8 cellular contexts compared by ENCODE assay signal in the genomic region with DNA sequence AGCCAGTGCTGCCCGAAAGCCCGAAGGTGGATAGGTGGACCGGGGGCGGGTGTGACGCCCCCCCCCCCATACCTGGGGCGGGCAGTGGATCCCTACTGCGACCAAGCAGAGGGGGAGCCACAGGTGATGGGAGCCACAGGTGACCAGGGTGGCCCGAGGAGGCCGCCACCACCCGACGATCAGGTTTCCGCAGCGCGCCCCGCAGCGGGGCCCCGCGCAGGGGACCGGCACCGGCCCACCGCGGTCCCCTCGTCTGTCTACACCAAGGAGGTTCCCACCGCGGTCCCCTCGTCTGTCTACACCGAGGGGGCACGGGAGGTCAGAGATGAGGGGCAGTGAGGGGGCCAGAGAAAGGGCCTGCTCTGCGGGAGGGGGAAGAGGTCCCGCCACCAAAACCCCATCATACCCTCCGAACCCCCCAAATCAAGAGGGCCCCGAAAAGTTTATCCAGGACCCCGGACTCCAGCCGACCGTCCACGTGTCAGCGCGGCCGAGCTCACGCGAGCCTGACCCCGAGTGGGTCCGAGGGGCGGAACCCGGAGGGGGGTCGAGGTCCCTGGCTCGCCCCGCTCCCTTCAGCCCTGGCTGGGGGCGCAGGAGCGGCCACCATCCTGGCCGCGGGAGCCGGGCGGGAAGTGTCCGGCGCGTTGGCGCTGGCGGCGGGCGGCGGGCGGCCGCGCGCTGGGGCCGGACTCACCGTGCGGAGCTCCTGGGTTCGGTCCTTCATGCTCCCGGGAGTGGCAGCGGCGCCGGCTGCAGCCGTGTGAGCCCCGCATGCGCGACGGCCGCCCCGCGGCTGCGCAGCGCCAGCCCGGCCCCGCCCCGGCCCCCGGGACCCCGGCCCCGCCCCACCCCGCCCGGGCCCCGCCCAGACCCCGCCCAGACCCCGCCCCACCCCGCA. TPM values are rescaled to one million over a fixed set of nuclear protein-coding genes. Genes with fewer than 3 reads are reported as not detected.
DNase-seq lines count a peak whose midpoint lies in the region; ATAC-seq, FAIRE-seq and TF ChIP-seq lines count a peak whose summit lies in the region.

A gene (minus strand): TSS at position 765 of the 901 bp plus-strand sequence. CDS start 38 bp downstream, at position 727.

- POLR2A ChIA-PET in GM12878 (lab: Charles Lee), result interaction anchor here (0.6 to 1.1 kb wide), 3 partner anchors 8 to 197 kb away, joined by 3 to 4 read pairs (median 3); a partner anchor contains a TSS

- SMC1A ChIA-PET in GM12878 (lab: Charles Lee; ENCODE audit: uncharacterized antibody, unreplicated experiment), result interaction anchor here (2.0 kb wide), 1 partner anchor 112 kb away, joined by 10 read pairs; no protein-coding TSS in a partner anchor

- peak; percentile 62; the same call in 1 of the 2 replicates for TF ChIP-seq POLR2A in GM12878 (IDR thresholded peaks at IDR 0.05; ENCODE audit: low read depth, low read length)

- FAIRE-seq in GM12878 (lab: Jason Lieb, UNC), result no peak

- no peaks in the 10 kb centered on the region for H3K9me2 ChIP-seq in DOHH2 (replicated peaks; ENCODE audit: control insufficient read depth, low read length)

- H3K4me3 ChIP-seq in DOHH2 (ENCODE audit: low read length) (peak within 1 kb of the TSS; percentile 96), LNCaP clone FGC (ENCODE audit: low read depth, low read length) (peak within 1 kb of the TSS; percentile 87), GM12878 (peak within 1 kb of the TSS; percentile 87), iPS-11a (ENCODE audit: low read depth, low read length) (peak within 1 kb of the TSS; percentile 62), skeletal muscle satellite cell (ENCODE audit: low read length) (peak within 1 kb of the TSS; percentile 96)

- BruUV-seq in GM12878 (replicated peaks; lab: Mats Ljungman, UMichigan), result no TSS peak

- H3K4me1 ChIP-seq in DOHH2 (ENCODE audit: control insufficient read depth, low read length) (peaks cover 32% of the 10 kb centered on the region), GM12878 (ENCODE audit: control insufficient read depth, insufficient read depth, low read length) (peaks cover 12% of the 10 kb centered on the region), skeletal muscle satellite cell (ENCODE audit: control insufficient read depth, insufficient read depth, low read length) (peaks cover 46% of the 10 kb centered on the region)

- peaks cover 13% of the 10 kb centered on the region for H3K79me2 ChIP-seq in DOHH2 (ENCODE audit: control insufficient read depth, low read length)
- H3K79me2 ChIP-seq in GM12878 (ENCODE audit: control insufficient read depth, insufficient read depth, low read length), result no peaks in the 10 kb centered on the region

- no peaks in the 10 kb centered on the region for H3F3A ChIP-seq in DOHH2 (ENCODE audit: control insufficient read depth, insufficient read depth)

- H3K27me3 ChIP-seq in DOHH2 (ENCODE audit: control insufficient read depth, low read length) (peaks cover 38% of the 10 kb centered on the region), GM12878 (replicated peaks in 1 of 2; ENCODE audit: control insufficient read depth in 2 of 2, insufficient read depth in 2 of 2, low read length in 1 of 2) (no peaks in the 10 kb centered on the region), skeletal muscle satellite cell (ENCODE audit: control insufficient read depth, insufficient read depth, low read length) (no peaks in the 10 kb centered on the region)

- no peak for TF ChIP-seq RAD21 in GM12878 (IDR thresholded peaks at IDR 0.05; ENCODE audit: insufficient read depth, low read depth, low read length)

- H3K4me2 ChIP-seq in DOHH2 (ENCODE audit: low read length), result peak within 1 kb of the TSS; percentile 99
- peak within 1 kb of the TSS; percentile 90 for H3K4me2 ChIP-seq in GM12878 (ENCODE audit: control insufficient read depth, insufficient read depth)
- peak within 1 kb of the TSS; percentile 93 for H3K4me2 ChIP-seq in skeletal muscle satellite cell (ENCODE audit: low read length)

- CTCF ChIA-PET in GM12878 (lab: Yijun Ruan, JAX), result interaction anchor here (2.9 kb wide), 1 partner anchor 112 kb away, joined by 14 read pairs; no protein-coding TSS in a partner anchor

- intact Hi-C loops in GM12878 (cut with micrococcal nuclease; ENCODE audit: unreplicated experiment), result loop anchor here (2.0 kb wide), 1 partner anchor 36 kb away; a partner anchor contains a TSS

- H4K20me1 ChIP-seq in DOHH2 (ENCODE audit: control insufficient read depth, insufficient read depth, low read depth, low read length), result peaks cover 22% of the 10 kb centered on the region; the same call in 1 of the 2 replicates
- H4K20me1 ChIP-seq in GM12878 (ENCODE audit: control insufficient read depth, insufficient read depth), result peaks cover 4% of the 10 kb centered on the region; the same call in 1 of the 2 replicates

- TF ChIP-seq CTCF in DOHH2 (IDR thresholded peaks at IDR 0.05; ENCODE audit: low read depth, low read length, poor library complexity, severe bottlenecking) (peak; percentile 33), LNCaP clone FGC (IDR thresholded peaks at IDR 0.05; ENCODE audit: control insufficient read depth, extremely low read depth, insufficient read depth) (no peak), GM12878 (IDR thresholded peaks at IDR 0.05 in 2 of 3, conservative IDR thresholded peaks at IDR 0.05 in 1 of 3; ENCODE audit: control insufficient read depth in 2 of 3, extremely low read depth in 1 of 3, insufficient read depth in 1 of 3, low read depth in 3 of 3, low read length in 3 of 3) (no peak)

- H3K36me3 ChIP-seq in DOHH2 (ENCODE audit: control insufficient read depth, low read length) (no peaks in the 10 kb centered on the region), GM12878 (ENCODE audit: control insufficient read depth in 2 of 2, insufficient read depth in 2 of 2, low read length in 1 of 2) (no peaks in the 10 kb centered on the region), skeletal muscle satellite cell (ENCODE audit: insufficient read depth, low read length) (peaks cover 13% of the 10 kb centered on the region)

- TF ChIP-seq EP300 in GM12878 (IDR thresholded peaks at IDR 0.05; ENCODE audit: borderline replicate concordance in 1 of 2, control insufficient read depth in 1 of 2, low read depth in 2 of 2, low read length in 2 of 2), result no peak

- H3K9me3 ChIP-seq in DOHH2 (ENCODE audit: control insufficient read depth, insufficient read depth, low read length) (no peaks in the 10 kb centered on the region), GM12878 (replicated peaks; ENCODE audit: control insufficient read depth, insufficient read depth, low read length) (no peaks in the 10 kb centered on the region), skeletal muscle satellite cell (replicated peaks; ENCODE audit: low read length) (no peaks in the 10 kb centered on the region)

- peak within 1 kb of the TSS; percentile 91 for H2AFZ ChIP-seq in GM12878 (ENCODE audit: control insufficient read depth, low read depth, low read length)

- DNase-seq in LNCaP clone FGC (ENCODE audit: low read depth) (no peak), T-helper 9 cell (peak; percentile 65), GM12878 (ENCODE audit: low read depth, low spot score) (no peak), NK-92 (lab: John Stamatoyannopoulos, UW; ENCODE audit: unreplicated experiment) (no peak)

- H3K9ac ChIP-seq in GM12878 (ENCODE audit: control insufficient read depth, insufficient read depth, low read length), result peak within 1 kb of the TSS; percentile 39; the same call in 1 of the 2 replicates
- H3K9ac ChIP-seq in skeletal muscle satellite cell (ENCODE audit: low read depth, low read length), result peak within 1 kb of the TSS; percentile 88

- RAD21 ChIA-PET in GM12878 (lab: Charles Lee; ENCODE audit: unreplicated experiment), result interaction anchor here (1.6 kb wide), 1 partner anchor 19 kb away, joined by 6 read pairs; a partner anchor contains a TSS

- in situ Hi-C loops in GM12878 (cut with MboI), result no loop called here

- 2% methylated on average over 27 of the region's 96 CpGs for WGBS in GM12878 (ENCODE audit: insufficient coverage, insufficient replicate concordance, low lambda C conversion rate, missing lambda C conversion rate)

- ATAC-seq in GM21576 (IDR thresholded peaks at IDR 0.05; ENCODE audit: unreplicated experiment) (peak; percentile 49), GM12878 (peak; percentile 86)

- H3K27ac ChIP-seq in DOHH2 (ENCODE audit: low read depth, low read length), result no peak within 1 kb of the TSS
- H3K27ac ChIP-seq in GM12878 (ENCODE audit: control insufficient read depth, insufficient read depth), result no peak within 1 kb of the TSS

TF ChIP-seq in GM12878, 131 proteins besides CTCF, POLR2A, EP300 and RAD21 (continues in another document):
- TF ChIP-seq CREB1 (IDR thresholded peaks at IDR 0.05; ENCODE audit: low read depth), result no peak
- TF ChIP-seq RB1 (IDR thresholded peaks at IDR 0.05; ENCODE audit: borderline replicate concordance), result peak; percentile 72; the same call in 1 of the 2 replicates
- 0 out of 2 replicates have a peak, but pooled peaks have one; percentile 36 for TF ChIP-seq ZNF207 (IDR thresholded peaks at IDR 0.05; ENCODE audit: borderline replicate concordance)
- TF ChIP-seq NRF1 (conservative IDR thresholded peaks at IDR 0.05; ENCODE audit: low read depth, low read length), result peak; percentile 72
- peak; percentile 20; the same call in 1 of the 2 replicates for TF ChIP-seq TAF1 (IDR thresholded peaks at IDR 0.05; ENCODE audit: borderline replicate concordance, low read depth, low read length)
- TF ChIP-seq BHLHE40 (IDR thresholded peaks at IDR 0.05; ENCODE audit: borderline replicate concordance in 1 of 2, low read depth in 2 of 2, low read length in 1 of 2), result peak in 1 of 2 experiments; percentile 25; a peak in 2 of 4 replicates

RNA-seq across cellular contexts. Expression of the gene that starts here (rescaled TPM):
- 13.9 and 20.9 TPM in 2 replicates for total RNA-seq in GM12878 (2013; cell fraction: nucleolus; rRNA removed)
- total RNA-seq in GM12878 (2014; rRNA removed), result 1.9 and 2.6 TPM in 2 replicates
- 1.6 and 2.6 TPM in 2 replicates for total RNA-seq in GM12878 (2014; rRNA removed; fragmentation: Illumina TruSeq; extraction: Trizol)
- total RNA-seq in GM12878 (2021), result 3.1 and 3.9 TPM in 2 replicates
- polyA plus RNA-seq in GM12878 (2011; ENCODE audit: low read depth), result 1.9 TPM
- polyA plus RNA-seq in GM12878 (2011; rRNA removed), result 1.4 and 2.4 TPM in 2 replicates
- 3.3 and 3.8 TPM in 2 replicates for polyA plus RNA-seq in GM12878 (2011; cell fraction: cytosol; rRNA removed)
- polyA plus RNA-seq in GM12878 (2011; cell fraction: nucleus; rRNA removed), result 30.5 and 34.2 TPM in 2 replicates
- 3.8 and 4.4 TPM in 2 replicates for polyA plus RNA-seq in GM12878 (2012)
- 1.9 and 3.1 TPM in 2 replicates for polyA plus RNA-seq in GM12878 (2014; fragmentation: Illumina TruSeq; extraction: Trizol)
- polyA plus RNA-seq in GM12878 (2014; fragmentation: Nextera tagmentation; extraction: Ambion mirVana), result under 1 TPM; 0.15 to 0.21 TPM
- polyA plus RNA-seq in GM12878 (2014; rRNA removed), result 5.2 and 5.3 TPM in 2 replicates
- 1 to 10 TPM; 1.7 to 1.8 TPM for polyA plus RNA-seq in GM12878 (2016; fragmentation: Nextera tagmentation; extraction: Ambion mirVana)
- 1.9 and 2.7 TPM in 2 replicates for polyA minus RNA-seq in GM12878 (2011; rRNA and poly(A)+ RNA removed)
- polyA minus RNA-seq in GM12878 (2011; cell fraction: cytosol; rRNA and poly(A)+ RNA removed), result 0.62 and 1.7 TPM in 2 replicates
- polyA minus RNA-seq in GM12878 (2011; cell fraction: nucleus; rRNA and poly(A)+ RNA removed), result 5.4 and 6.5 TPM in 2 replicates
- 60.1 and 67.1 TPM in 2 replicates for total RNA-seq in skeletal muscle satellite cell (2012; rRNA removed)
